ENCODE assay signal across 8 cellular contexts in genomic region chr20:347317-347639, GRCh38. TPM values are rescaled to one million over a fixed set of nuclear protein-coding genes. Genes with fewer than 3 reads are reported as not detected.
A peak's percentile ranks its signal among the peaks of the same experiment; 100 is the strongest.
DNase-seq lines count a peak whose midpoint lies in the region; ATAC-seq and TF ChIP-seq lines count a peak whose summit lies in the region.

No MANE protein-coding gene starts in this region.

- H3K4me3 ChIP-seq in liver (ENCODE audit: low read depth in 1 of 3, low read length in 3 of 3) (peak overlapping the region in 2 of 3 donors; percentile 67 to 72), upper lobe of left lung (peak overlapping the region; percentile 68 to 95 (median 85))

- H3K4me1 ChIP-seq in liver (ENCODE audit: control insufficient read depth in 4 of 4, insufficient read depth in 4 of 4, low read length in 3 of 4) (peaks cover 0 to 22% (median 13%) of the 10 kb centered on the region in 4 donors), upper lobe of left lung (peaks cover 18 to 35% (median 23%) of the 10 kb centered on the region in 4 donors)

- peaks cover 4% of the 10 kb centered on the region for H3K27me3 Mint-ChIP-seq in activated naive CD8-positive, alpha-beta T cell treated with anti-CD3 and anti-CD28 coated beads, Interleukin-2, amount 10 ng/mL, durations not matched to agents 7 days and 5 days

- POLR2A ChIA-PET in activated naive CD8-positive, alpha-beta T cell treated with anti-CD3 and anti-CD28 coated beads, Interleukin-2, amount 10 ng/mL, durations not matched to agents 7 days and 5 days (lab: Charles Lee) = no interaction called here

- peaks cover 2% of the 10 kb centered on the region for H3K9me3 Mint-ChIP-seq in activated naive CD8-positive, alpha-beta T cell treated with anti-CD3 and anti-CD28 coated beads, Interleukin-2, amount 10 ng/mL, durations not matched to agents 7 days and 5 days

- H3K27me3 ChIP-seq in liver (ENCODE audit: control insufficient read depth in 4 of 4, insufficient read depth in 4 of 4, low read length in 3 of 4) = no peaks in the 10 kb centered on the region
- no peaks in the 10 kb centered on the region for H3K27me3 ChIP-seq in upper lobe of left lung

- no peaks in the 10 kb centered on the region for H3K36me3 ChIP-seq in liver (ENCODE audit: control insufficient read depth in 4 of 4, insufficient read depth in 3 of 4, low read depth in 1 of 4, low read length in 3 of 4)
- peaks cover 0 to 5% (median 2%) of the 10 kb centered on the region in 4 donors for H3K36me3 ChIP-seq in upper lobe of left lung

- TF ChIP-seq EP300 in upper lobe of left lung (IDR thresholded peaks at IDR 0.05) = no peak

- no peak overlapping the region for H3K9ac ChIP-seq in liver (ENCODE audit: low read depth in 1 of 2, low read length in 2 of 2)

- H3K36me3 Mint-ChIP-seq in activated naive CD8-positive, alpha-beta T cell treated with anti-CD3 and anti-CD28 coated beads, Interleukin-2, amount 10 ng/mL, durations not matched to agents 7 days and 5 days = peaks cover 5% of the 10 kb centered on the region

- H3K27ac ChIP-seq in C4-2B (peak overlapping the region; percentile 88), liver (ENCODE audit: low read depth in 1 of 2, low read length in 2 of 2) (peak overlapping the region; percentile 52 to 85), upper lobe of left lung (peak overlapping the region; percentile 88 to 95 (median 92))

- peaks cover 25% of the 10 kb centered on the region for H3K4me1 Mint-ChIP-seq in activated naive CD8-positive, alpha-beta T cell treated with anti-CD3 and anti-CD28 coated beads, Interleukin-2, amount 10 ng/mL, durations not matched to agents 7 days and 5 days

- no peak for DNase-seq in activated naive CD8-positive, alpha-beta T cell treated with anti-CD3 and anti-CD28 coated beads, Interleukin-2, amount 10 ng/mL, durations not matched to agents 7 days and 5 days
- DNase-seq in upper lobe of left lung = no peak
- no peak for DNase-seq in GM10266 (ENCODE audit: extremely low spot score)
- DNase-seq in NCI-H510A treated with DMSO at 0.1 percent for 48 hours (lab: John Stamatoyannopoulos, UW) = no peak

- peak overlapping the region; percentile 99 for H3K4me3 Mint-ChIP-seq in activated naive CD8-positive, alpha-beta T cell treated with anti-CD3 and anti-CD28 coated beads, Interleukin-2, amount 10 ng/mL, durations not matched to agents 7 days and 5 days

- ATAC-seq in HG02623 (IDR thresholded peaks at IDR 0.05; ENCODE audit: unreplicated experiment) = peak; percentile 1
- no peak for ATAC-seq in activated naive CD8-positive, alpha-beta T cell treated with anti-CD3 and anti-CD28 coated beads, Interleukin-2, amount 10 ng/mL, durations not matched to agents 7 days and 5 days (ENCODE audit: low read depth)
- no peak for ATAC-seq in upper lobe of left lung (ENCODE audit: low FRiP score in 2 of 2)
- ATAC-seq in GM19467 (IDR thresholded peaks at IDR 0.05; ENCODE audit: unreplicated experiment) = no peak

- no peak for TF ChIP-seq CTCF in C4-2B (conservative IDR thresholded peaks at IDR 0.05)
- no peak for TF ChIP-seq CTCF in liver (IDR thresholded peaks at IDR 0.05; ENCODE audit: low read depth, low read length, missing input control)
- no peak for TF ChIP-seq CTCF in upper lobe of left lung (IDR thresholded peaks at IDR 0.05)
- no peak for TF ChIP-seq CTCF in GM10266 (IDR thresholded peaks at IDR 0.05; ENCODE audit: control insufficient read depth, insufficient read depth, low read depth, missing control alignments)

- WGBS in liver = 2% methylated on average over 19 of the region's 19 CpGs
- 0% methylated on average over 2 to 19 of the region's 19 CpGs for WGBS in upper lobe of left lung, 2 donors

- no peak for TF ChIP-seq RAD21 in liver (IDR thresholded peaks at IDR 0.05)

- no peak for TF ChIP-seq POLR2A in upper lobe of left lung (IDR thresholded peaks at IDR 0.05)

- no peak overlapping the region for H3K27ac Mint-ChIP-seq in activated naive CD8-positive, alpha-beta T cell treated with anti-CD3 and anti-CD28 coated beads, Interleukin-2, amount 10 ng/mL, durations not matched to agents 7 days and 5 days

- H3K9me3 ChIP-seq in liver (ENCODE audit: control insufficient read depth in 4 of 4, low read length in 3 of 4) (no peaks in the 10 kb centered on the region), upper lobe of left lung (no peaks in the 10 kb centered on the region)

TF ChIP-seq in liver, 16 proteins besides CTCF, POLR2A, EP300 and RAD21 (continues in another document):
- TF ChIP-seq GABPA (IDR thresholded peaks at IDR 0.05 in 1 of 2, conservative IDR thresholded peaks at IDR 0.05 in 1 of 2) = no peak
- TF ChIP-seq EGR1 (IDR thresholded peaks at IDR 0.05; ENCODE audit: low read depth in 2 of 2) = no peak
- no peak for TF ChIP-seq ZBTB33 (IDR thresholded peaks at IDR 0.05)
- no peak for TF ChIP-seq RXRA (IDR thresholded peaks at IDR 0.05)
- TF ChIP-seq YY1 (IDR thresholded peaks at IDR 0.05) = no peak
- TF ChIP-seq, protein P1, sequence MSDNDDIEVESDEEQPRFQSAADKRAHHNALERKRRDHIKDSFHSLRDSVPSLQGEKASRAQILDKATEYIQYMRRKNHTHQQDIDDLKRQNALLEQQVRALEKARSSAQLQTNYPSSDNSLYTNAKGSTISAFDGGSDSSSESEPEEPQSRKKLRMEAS (IDR thresholded peaks at IDR 0.05) = no peak
- TF ChIP-seq FOXA1 (IDR thresholded peaks at IDR 0.05) = no peak
- no peak for TF ChIP-seq TAF1 (conservative IDR thresholded peaks at IDR 0.05)
- TF ChIP-seq FOXA2 (IDR thresholded peaks at IDR 0.05) = no peak
- no peak for TF ChIP-seq REST (IDR thresholded peaks at IDR 0.05)
- TF ChIP-seq HNF4A (conservative IDR thresholded peaks at IDR 0.05) = no peak

RNA-seq across cellular contexts. Expression of gene NRSN2, which starts 0.4 kb away (rescaled TPM):
- 1 to 10 TPM; 3.6 to 3.7 TPM for total RNA-seq in activated naive CD8-positive, alpha-beta T cell treated with anti-CD3 and anti-CD28 coated beads, Interleukin-2, amount 10 ng/mL, durations not matched to agents 7 days and 5 days
- 10 to 100 TPM in 1 of 2 donors, 1 to 10 TPM in 1; 1.9 to 12.0 TPM for total RNA-seq in liver
- polyA plus RNA-seq in liver = 1 to 10 TPM; 3.5 to 6.0 TPM
- 10 to 100 TPM; 13.6 to 30.8 (median 25.6) TPM for total RNA-seq in upper lobe of left lung

RNA-seq across cellular contexts. Expression of gene SOX12, which starts 21.9 kb away (rescaled TPM):
- 10 to 100 TPM; 10.1 to 10.6 TPM for total RNA-seq in activated naive CD8-positive, alpha-beta T cell treated with anti-CD3 and anti-CD28 coated beads, Interleukin-2, amount 10 ng/mL, durations not matched to agents 7 days and 5 days
- total RNA-seq in liver (1 to 10 TPM in 1 of 2 donors, under 1 TPM in 1; 0.67 to 4.2 TPM), upper lobe of left lung (10 to 100 TPM in 2 of 6 donors, 1 to 10 TPM in 4; 3.8 to 13.5 (median 7.6) TPM)
- polyA plus RNA-seq in liver = 1 to 10 TPM; 1.3 to 2.0 TPM

RNA-seq across cellular contexts. Expression of gene TRIB3, which starts 33.3 kb away (rescaled TPM):
- total RNA-seq in activated naive CD8-positive, alpha-beta T cell treated with anti-CD3 and anti-CD28 coated beads, Interleukin-2, amount 10 ng/mL, durations not matched to agents 7 days and 5 days = 10 to 100 TPM; 24.2 to 26.1 TPM
- total RNA-seq in liver = 10 to 100 TPM in 1 of 2 donors, 1 to 10 TPM in 1; 4.8 to 36.3 TPM
- polyA plus RNA-seq in liver = 10 to 100 TPM; 41.2 to 63.1 TPM
- total RNA-seq in upper lobe of left lung = 10 to 100 TPM; 11.5 to 39.0 (median 24.7) TPM

RNA-seq across cellular contexts. Expression of gene ZCCHC3, which starts 49.9 kb away (rescaled TPM):
- total RNA-seq in activated naive CD8-positive, alpha-beta T cell treated with anti-CD3 and anti-CD28 coated beads, Interleukin-2, amount 10 ng/mL, durations not matched to agents 7 days and 5 days = 10 to 100 TPM; 30.0 to 30.6 TPM
- total RNA-seq in liver = 10 to 100 TPM in 1 of 2 donors, 1 to 10 TPM in 1; 6.2 to 22.1 TPM
- 1 to 10 TPM; 2.4 to 5.0 TPM for polyA plus RNA-seq in liver
- total RNA-seq in upper lobe of left lung = 10 to 100 TPM; 14.2 to 18.5 (median 17.3) TPM

RNA-seq across cellular contexts. Expression of gene C20orf96, which starts 56.7 kb away (rescaled TPM):
- 10 to 100 TPM in 1 of 2 experiments, 1 to 10 TPM in 1; 9.6 to 11.7 TPM for total RNA-seq in activated naive CD8-positive, alpha-beta T cell treated with anti-CD3 and anti-CD28 coated beads, Interleukin-2, amount 10 ng/mL, durations not matched to agents 7 days and 5 days
- total RNA-seq in liver (1 to 10 TPM; 1.2 to 2.2 TPM), upper lobe of left lung (10 to 100 TPM in 3 of 6 donors, 1 to 10 TPM in 3; 3.0 to 31.4 (median 10.3) TPM)
- 1 to 10 TPM in 1 of 2 donors, under 1 TPM in 1; 0.70 to 2.6 TPM for polyA plus RNA-seq in liver
